Comparison of ENCODE assay signal across 31 cellular contexts in genomic region chr16:56574625-56575024, GRCh38. TPM values are rescaled to one million over a fixed set of nuclear protein-coding genes. Genes with fewer than 3 reads are reported as not detected.
"Had no signal": no experiment of that assay in that cellular context is flagged by ENCODE, and none has a peak within 500 bp of the region (broad histone marks: within the 10 kb centered on the region; RNA-seq: fewer than 3 reads in every experiment).

No MANE protein-coding gene starts in this region.

- H3K27me3 ChIP-seq: stomach, suprapubic skin, testis, thyroid gland, tibial nerve, transverse colon, upper lobe of left lung, upper lobe of right lung, uterus, vagina had no signal

- H3K27ac ChIP-seq: stomach, suprapubic skin, testis, thoracic aorta, thyroid gland, tibial artery, tibial nerve, transverse colon, upper lobe of left lung, upper lobe of right lung, uterus, vagina had no signal

- H3K9me3 ChIP-seq: stomach, suprapubic skin, testis, thoracic aorta, thyroid gland, tibial artery, transverse colon, upper lobe of left lung, upper lobe of right lung, uterus, vagina had no signal

- H3K4me1 ChIP-seq: testis, thyroid gland, tibial nerve, transverse colon, upper lobe of left lung, upper lobe of right lung, uterus, vagina had no signal

- ATAC-seq: stimulated activated effector memory CD8-positive, alpha-beta T cell treated with anti-CD3 and anti-CD28 coated beads, Interleukin-12 subunit alpha, Interleukin-12 subunit beta, amount 100 ng/mL, for 72 hours; stimulated activated memory B cell treated with anti-CD40 and anti-IgM and Interleukin-4, amounts not matched to agents 10 μg/mL and 1 μg/mL and 100 μg/mL, for 72 hours; stimulated activated naive B cell treated with anti-CD40 and anti-IgM and Interleukin-4, amounts not matched to agents 10 μg/mL and 1 μg/mL and 100 μg/mL, for 72 hours; stimulated activated naive CD8-positive, alpha-beta T cell treated with anti-CD3 and anti-CD28 coated beads, Interleukin-15, amount 100 ng/mL, for 72 hours; stimulated activated naive CD8-positive, alpha-beta T cell treated with anti-CD3 and anti-CD28 coated beads, Interleukin-15, Interleukin-2, amounts not matched to agents 100 U/mL and 50 U/mL, for 24 hours; upper lobe of right lung had no signal

- H3K4me3 ChIP-seq: stomach, suprapubic skin, testis, thoracic aorta, thyroid gland, tibial artery, tibial nerve, transverse colon, upper lobe of left lung, upper lobe of right lung, uterus, vagina had no signal

- FAIRE-seq: urothelium cell line had no signal

- DNase-seq: stimulated activated CD4-positive, alpha-beta T cell treated with anti-CD3 and anti-CD28 coated beads, Interleukin-2, amount 100 ng/mL, for 48 hours; stimulated activated CD4-positive, alpha-beta T cell treated with anti-CD3 and anti-CD28 coated beads, Interleukin-4, amount 100 ng/mL, for 1 hour; stimulated activated CD4-positive, alpha-beta T cell treated with anti-CD3 and anti-CD28 coated beads, Interleukin-4, amount 100 ng/mL, for 24 hours; stimulated activated CD4-positive, alpha-beta T cell treated with anti-CD3 and anti-CD28 coated beads, Interleukin-4, amount 100 ng/mL, for 4 hours; stimulated activated CD8-positive, alpha-beta memory T cell treated with anti-CD3 and anti-CD28 coated beads, Interleukin-4, amount 100 ng/mL, for 48 hours; stimulated activated naive B cell treated with anti-CD40 and anti-IgM and Interleukin-4, amounts not matched to agents 10 μg/mL and 1 μg/mL and 100 μg/mL, for 72 hours; stimulated activated naive CD4-positive, alpha-beta T cell; stimulated activated naive CD4-positive, alpha-beta T cell treated with Interleukin-2 at 50 U/mL for 16 hours; stimulated activated naive CD8-positive, alpha-beta T cell treated with anti-CD3 and anti-CD28 coated beads, Interleukin-15, amount 100 ng/mL, for 72 hours; stimulated activated naive CD8-positive, alpha-beta T cell treated with anti-CD3 and anti-CD28 coated beads, Interleukin-15, Interleukin-2, amounts not matched to agents 100 U/mL and 50 U/mL, for 24 hours; stomach; substantia nigra; testis; thyroid gland; tibial artery; transverse colon; trophoblast cell; upper lobe of left lung; upper lobe of right lung; uterus had no signal

- H3K36me3 ChIP-seq: stomach, suprapubic skin, thoracic aorta, thyroid gland, tibial artery, tibial nerve, transverse colon, upper lobe of left lung, upper lobe of right lung, uterus, vagina had no signal

RNA-seq across cellular contexts. Expression of gene MT4, which starts 9.8 kb away (rescaled TPM):
- total RNA-seq: stomach, subcutaneous adipose tissue, temporal lobe, testis, thoracic aorta, thyroid gland, tibial nerve, upper lobe of left lung, upper lobe of right lung, ureter, urinary bladder, uterus had no signal
- polyA plus RNA-seq: stomach, urinary bladder had no signal

RNA-seq across cellular contexts. Expression of gene MT3, which starts 14.7 kb away (rescaled TPM):
- total RNA-seq: suprapubic skin, thoracic aorta, thyroid gland, upper lobe of right lung, uterus had no signal
